ENCODE assay signal across 8 cellular contexts in genomic region chr12:110583137-110584059, GRCh38. TPM values are rescaled to one million over a fixed set of nuclear protein-coding genes. Genes with fewer than 3 reads are reported as not detected.
DNase-seq lines count a peak whose midpoint lies in the region; ATAC-seq and TF ChIP-seq lines count a peak whose summit lies in the region.

Gene PPTC7, minus strand, starts transcription at chr12:110583318. Its CDS starts 287 bp downstream, at chr12:110583031.

- peak; percentile 74 for DNase-seq in DMS153 treated with DMSO at 0.1 percent for 48 hours (lab: John Stamatoyannopoulos, UW; ENCODE audit: unreplicated experiment)
- peak; percentile 82 for DNase-seq in KG1 (lab: John Stamatoyannopoulos, UW)
- DNase-seq in activated T-cell treated with anti-CD3 and anti-CD28 coated beads, Interleukin-2, amount 50 U/mL, for 24 hours = peak; percentile 98
- DNase-seq in erythroblast (lab: John Stamatoyannopoulos, UW) = peak; percentile 95 to 97
- DNase-seq in stimulated activated CD8-positive, alpha-beta memory T cell treated with anti-CD3 and anti-CD28 coated beads, Interleukin-4, amount 100 ng/mL, for 4 hours (ENCODE audit: low read depth in 2 of 2, low spot score in 1 of 2) = peak; percentile 92 to 94

- H3K36me3 Mint-ChIP-seq in activated T-cell treated with anti-CD3 and anti-CD28 coated beads, Interleukin-2, amount 50 U/mL, for 24 hours (ENCODE audit: low read depth) = peaks cover 32% of the 10 kb centered on the region

- H3K9me3 Mint-ChIP-seq in activated T-cell treated with anti-CD3 and anti-CD28 coated beads, Interleukin-2, amount 50 U/mL, for 24 hours = no peaks in the 10 kb centered on the region

- peak within 1 kb of the TSS; percentile 92 for H3K4me3 Mint-ChIP-seq in activated T-cell treated with anti-CD3 and anti-CD28 coated beads, Interleukin-2, amount 50 U/mL, for 24 hours

- peak; percentile 88 for TF ChIP-seq POLR2A in erythroblast (IDR thresholded peaks at IDR 0.05; ENCODE audit: low read length)

- no peaks in the 10 kb centered on the region for H3K36me3 ChIP-seq in mucosa of rectum (ENCODE audit: control insufficient read depth in 2 of 2, insufficient read depth in 2 of 2, low read length in 2 of 2)

- peaks cover 61% of the 10 kb centered on the region for H3K4me1 Mint-ChIP-seq in activated T-cell treated with anti-CD3 and anti-CD28 coated beads, Interleukin-2, amount 50 U/mL, for 24 hours (ENCODE audit: low read depth)

- ATAC-seq in GM21717 (IDR thresholded peaks at IDR 0.05; ENCODE audit: unreplicated experiment) = peak; percentile 70

- peaks cover 25 to 38% of the 10 kb centered on the region in 2 donors for H3K4me1 ChIP-seq in mucosa of rectum (ENCODE audit: control insufficient read depth in 2 of 2, insufficient read depth in 2 of 2, low read length in 2 of 2)

- H3K27ac ChIP-seq in mucosa of rectum (ENCODE audit: low read depth in 2 of 2, low read length in 2 of 2) = peak within 1 kb of the TSS; percentile 90 to 93

- no peaks in the 10 kb centered on the region for H3K27me3 Mint-ChIP-seq in activated T-cell treated with anti-CD3 and anti-CD28 coated beads, Interleukin-2, amount 50 U/mL, for 24 hours

- H3K27ac Mint-ChIP-seq in activated T-cell treated with anti-CD3 and anti-CD28 coated beads, Interleukin-2, amount 50 U/mL, for 24 hours = peak within 1 kb of the TSS; percentile 100

- H3K9me3 ChIP-seq in mucosa of rectum (ENCODE audit: control insufficient read depth in 2 of 2, low read length in 2 of 2) = no peaks in the 10 kb centered on the region

- H3K9ac ChIP-seq in mucosa of rectum (ENCODE audit: low read depth in 1 of 2, low read length in 2 of 2) = peak within 1 kb of the TSS; percentile 98 to 99

- peak within 1 kb of the TSS; percentile 97 to 99 for H3K4me3 ChIP-seq in mucosa of rectum (ENCODE audit: low read length in 2 of 2)

- H3K27me3 ChIP-seq in mucosa of rectum (ENCODE audit: control insufficient read depth in 2 of 2, insufficient read depth in 2 of 2, low read length in 2 of 2) = no peaks in the 10 kb centered on the region

TF ChIP-seq in PFSK-1, 5 proteins besides CTCF, POLR2A, EP300 and RAD21:
- peak; percentile 82 for TF ChIP-seq TAF1 (IDR thresholded peaks at IDR 0.05; ENCODE audit: borderline replicate concordance, insufficient read depth, low read length)
- peak; percentile 36 for TF ChIP-seq FOXP2 (optimal IDR thresholded peaks at IDR 0.05; ENCODE audit: borderline replicate concordance, extremely low read depth, extremely low read length, insufficient read depth)
- 0 out of 2 replicates have a peak, but pooled peaks have one; percentile 48 for TF ChIP-seq SIN3A (IDR thresholded peaks at IDR 0.05; ENCODE audit: borderline replicate concordance, insufficient read depth, low read length)
- 0 out of 4 replicates have a peak, but pooled peaks of 1 of the 2 experiments have one; percentile 6 for TF ChIP-seq REST (IDR thresholded peaks at IDR 0.05; ENCODE audit: insufficient read depth in 1 of 2, low read depth in 2 of 2, low read length in 2 of 2)
- peak; percentile 73 for TF ChIP-seq POLR2AphosphoS5 (IDR thresholded peaks at IDR 0.05; ENCODE audit: low read depth, low read length)
TF ChIP-seq in PFSK-1: peak in this region for 5.

RNA-seq across cellular contexts. Expression of gene PPTC7, which starts in this region (rescaled TPM):
- 8.9 TPM for polyA plus RNA-seq in PFSK-1 (2012; ENCODE audit: insufficient read length, low read depth)

Comparison
In these comparisons a context has a peak if more than half of its experiments do, and no peak if none do; other contexts are left out.
1. Peak in every context shown above with its lines: DNase-seq, ATAC-seq, H3K4me3 ChIP-seq and H3K27ac ChIP-seq.